In the genomic region with DNA sequence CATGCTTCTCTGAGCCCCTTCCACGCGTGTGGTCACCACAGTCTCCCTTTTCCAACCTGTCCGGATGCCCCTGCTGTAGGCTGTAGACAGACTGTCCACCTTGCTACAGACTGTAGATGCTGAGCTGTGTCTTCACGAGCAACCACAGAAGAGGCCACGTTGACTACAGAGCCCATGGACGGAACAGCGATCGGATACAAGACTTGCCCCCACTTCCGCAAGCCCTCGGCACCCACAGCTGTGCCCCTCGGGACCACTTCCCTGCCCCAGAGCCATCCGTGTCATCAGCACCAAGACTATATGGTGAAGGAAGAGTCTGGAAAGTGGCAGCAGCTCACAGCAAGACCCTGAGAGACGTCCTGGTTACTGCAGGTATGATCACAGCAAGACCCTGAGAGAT, we compare ENCODE assay signal across 1 cellular context.
TF ChIP-seq lines count a peak whose summit lies in the region.

No MANE protein-coding gene starts in this region.

TF ChIP-seq in H1, 55 proteins besides CTCF, POLR2A, EP300 and RAD21:
- no peak for TF ChIP-seq TCF12 (IDR thresholded peaks at IDR 0.05; ENCODE audit: low read depth, low read length)
- TF ChIP-seq SIX5 (IDR thresholded peaks at IDR 0.05; ENCODE audit: low read depth, low read length) = no peak
- no peak for TF ChIP-seq YY1 (IDR thresholded peaks at IDR 0.05; ENCODE audit: low read depth, low read length)
- no peak for TF ChIP-seq SIRT6 (IDR thresholded peaks at IDR 0.05; ENCODE audit: low read length)
- TF ChIP-seq TEAD4 (IDR thresholded peaks at IDR 0.05; ENCODE audit: low read depth, low read length) = no peak
- no peak for TF ChIP-seq JUND (IDR thresholded peaks at IDR 0.05; ENCODE audit: low read length)
- TF ChIP-seq, protein P1, sequence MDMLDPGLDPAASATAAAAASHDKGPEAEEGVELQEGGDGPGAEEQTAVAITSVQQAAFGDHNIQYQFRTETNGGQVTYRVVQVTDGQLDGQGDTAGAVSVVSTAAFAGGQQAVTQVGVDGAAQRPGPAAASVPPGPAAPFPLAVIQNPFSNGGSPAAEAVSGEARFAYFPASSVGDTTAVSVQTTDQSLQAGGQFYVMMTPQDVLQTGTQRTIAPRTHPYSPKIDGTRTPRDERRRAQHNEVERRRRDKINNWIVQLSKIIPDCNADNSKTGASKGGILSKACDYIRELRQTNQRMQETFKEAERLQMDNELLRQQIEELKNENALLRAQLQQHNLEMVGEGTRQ (IDR thresholded peaks at IDR 0.05; ENCODE audit: low read length) = no peak
- no peak for TF ChIP-seq NANOG (IDR thresholded peaks at IDR 0.05; ENCODE audit: insufficient read depth, low read depth, low read length, poor library complexity, severe bottlenecking)
- TF ChIP-seq CBX8 (IDR thresholded peaks at IDR 0.05; ENCODE audit: borderline replicate concordance, low read depth, low read length) = no peak
- no peak for TF ChIP-seq JUN (IDR thresholded peaks at IDR 0.05; ENCODE audit: low read depth, low read length)
- TF ChIP-seq CHD2 (IDR thresholded peaks at IDR 0.05; ENCODE audit: low read length) = no peak
- TF ChIP-seq HDAC2 (IDR thresholded peaks at IDR 0.05; ENCODE audit: borderline replicate concordance in 1 of 2, low read depth in 2 of 2, low read length in 2 of 2) = no peak
- no peak for TF ChIP-seq PHF8 (conservative IDR thresholded peaks at IDR 0.05; ENCODE audit: low read depth, low read length)
- no peak for TF ChIP-seq NRF1 (IDR thresholded peaks at IDR 0.05; ENCODE audit: low read depth, low read length)
